In the genomic region with DNA sequence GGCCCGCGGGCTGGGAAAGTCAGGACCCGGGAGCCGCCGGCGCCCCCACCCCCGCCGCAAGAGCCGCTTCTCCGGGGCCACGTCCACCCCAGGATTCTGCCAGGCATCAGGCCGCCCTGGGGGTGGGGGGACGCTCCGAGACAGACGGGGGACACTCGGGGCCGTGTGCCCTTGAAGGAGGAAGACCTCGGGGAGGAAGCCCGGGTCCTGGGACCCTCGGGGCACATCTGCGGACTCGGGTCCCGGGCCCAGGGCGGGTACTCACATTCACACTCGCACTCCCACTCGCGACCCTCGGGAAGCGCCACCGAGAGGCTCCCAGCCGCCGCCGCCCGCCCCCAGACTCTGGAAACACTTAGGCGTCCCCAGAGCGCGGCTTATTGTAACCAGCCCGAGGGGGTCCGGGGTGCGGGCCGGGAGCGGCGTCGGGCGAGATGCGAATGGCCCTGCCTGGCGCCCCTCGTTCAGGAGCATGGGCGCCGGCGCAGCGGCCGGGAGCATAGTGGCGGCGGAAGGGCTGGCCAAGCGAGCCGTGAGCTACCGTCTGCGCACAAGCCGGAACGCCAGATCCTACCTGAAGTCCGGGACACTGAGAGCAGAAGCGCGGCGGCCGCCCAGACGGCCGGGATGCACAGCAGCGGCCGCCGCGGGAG, we compare ENCODE assay signal across 1 cellular context.
TF ChIP-seq lines count a peak whose summit lies in the region.

No MANE protein-coding gene starts in this region.

TF ChIP-seq in H1, 55 proteins besides CTCF, POLR2A, EP300 and RAD21:
- TF ChIP-seq, protein P1, sequence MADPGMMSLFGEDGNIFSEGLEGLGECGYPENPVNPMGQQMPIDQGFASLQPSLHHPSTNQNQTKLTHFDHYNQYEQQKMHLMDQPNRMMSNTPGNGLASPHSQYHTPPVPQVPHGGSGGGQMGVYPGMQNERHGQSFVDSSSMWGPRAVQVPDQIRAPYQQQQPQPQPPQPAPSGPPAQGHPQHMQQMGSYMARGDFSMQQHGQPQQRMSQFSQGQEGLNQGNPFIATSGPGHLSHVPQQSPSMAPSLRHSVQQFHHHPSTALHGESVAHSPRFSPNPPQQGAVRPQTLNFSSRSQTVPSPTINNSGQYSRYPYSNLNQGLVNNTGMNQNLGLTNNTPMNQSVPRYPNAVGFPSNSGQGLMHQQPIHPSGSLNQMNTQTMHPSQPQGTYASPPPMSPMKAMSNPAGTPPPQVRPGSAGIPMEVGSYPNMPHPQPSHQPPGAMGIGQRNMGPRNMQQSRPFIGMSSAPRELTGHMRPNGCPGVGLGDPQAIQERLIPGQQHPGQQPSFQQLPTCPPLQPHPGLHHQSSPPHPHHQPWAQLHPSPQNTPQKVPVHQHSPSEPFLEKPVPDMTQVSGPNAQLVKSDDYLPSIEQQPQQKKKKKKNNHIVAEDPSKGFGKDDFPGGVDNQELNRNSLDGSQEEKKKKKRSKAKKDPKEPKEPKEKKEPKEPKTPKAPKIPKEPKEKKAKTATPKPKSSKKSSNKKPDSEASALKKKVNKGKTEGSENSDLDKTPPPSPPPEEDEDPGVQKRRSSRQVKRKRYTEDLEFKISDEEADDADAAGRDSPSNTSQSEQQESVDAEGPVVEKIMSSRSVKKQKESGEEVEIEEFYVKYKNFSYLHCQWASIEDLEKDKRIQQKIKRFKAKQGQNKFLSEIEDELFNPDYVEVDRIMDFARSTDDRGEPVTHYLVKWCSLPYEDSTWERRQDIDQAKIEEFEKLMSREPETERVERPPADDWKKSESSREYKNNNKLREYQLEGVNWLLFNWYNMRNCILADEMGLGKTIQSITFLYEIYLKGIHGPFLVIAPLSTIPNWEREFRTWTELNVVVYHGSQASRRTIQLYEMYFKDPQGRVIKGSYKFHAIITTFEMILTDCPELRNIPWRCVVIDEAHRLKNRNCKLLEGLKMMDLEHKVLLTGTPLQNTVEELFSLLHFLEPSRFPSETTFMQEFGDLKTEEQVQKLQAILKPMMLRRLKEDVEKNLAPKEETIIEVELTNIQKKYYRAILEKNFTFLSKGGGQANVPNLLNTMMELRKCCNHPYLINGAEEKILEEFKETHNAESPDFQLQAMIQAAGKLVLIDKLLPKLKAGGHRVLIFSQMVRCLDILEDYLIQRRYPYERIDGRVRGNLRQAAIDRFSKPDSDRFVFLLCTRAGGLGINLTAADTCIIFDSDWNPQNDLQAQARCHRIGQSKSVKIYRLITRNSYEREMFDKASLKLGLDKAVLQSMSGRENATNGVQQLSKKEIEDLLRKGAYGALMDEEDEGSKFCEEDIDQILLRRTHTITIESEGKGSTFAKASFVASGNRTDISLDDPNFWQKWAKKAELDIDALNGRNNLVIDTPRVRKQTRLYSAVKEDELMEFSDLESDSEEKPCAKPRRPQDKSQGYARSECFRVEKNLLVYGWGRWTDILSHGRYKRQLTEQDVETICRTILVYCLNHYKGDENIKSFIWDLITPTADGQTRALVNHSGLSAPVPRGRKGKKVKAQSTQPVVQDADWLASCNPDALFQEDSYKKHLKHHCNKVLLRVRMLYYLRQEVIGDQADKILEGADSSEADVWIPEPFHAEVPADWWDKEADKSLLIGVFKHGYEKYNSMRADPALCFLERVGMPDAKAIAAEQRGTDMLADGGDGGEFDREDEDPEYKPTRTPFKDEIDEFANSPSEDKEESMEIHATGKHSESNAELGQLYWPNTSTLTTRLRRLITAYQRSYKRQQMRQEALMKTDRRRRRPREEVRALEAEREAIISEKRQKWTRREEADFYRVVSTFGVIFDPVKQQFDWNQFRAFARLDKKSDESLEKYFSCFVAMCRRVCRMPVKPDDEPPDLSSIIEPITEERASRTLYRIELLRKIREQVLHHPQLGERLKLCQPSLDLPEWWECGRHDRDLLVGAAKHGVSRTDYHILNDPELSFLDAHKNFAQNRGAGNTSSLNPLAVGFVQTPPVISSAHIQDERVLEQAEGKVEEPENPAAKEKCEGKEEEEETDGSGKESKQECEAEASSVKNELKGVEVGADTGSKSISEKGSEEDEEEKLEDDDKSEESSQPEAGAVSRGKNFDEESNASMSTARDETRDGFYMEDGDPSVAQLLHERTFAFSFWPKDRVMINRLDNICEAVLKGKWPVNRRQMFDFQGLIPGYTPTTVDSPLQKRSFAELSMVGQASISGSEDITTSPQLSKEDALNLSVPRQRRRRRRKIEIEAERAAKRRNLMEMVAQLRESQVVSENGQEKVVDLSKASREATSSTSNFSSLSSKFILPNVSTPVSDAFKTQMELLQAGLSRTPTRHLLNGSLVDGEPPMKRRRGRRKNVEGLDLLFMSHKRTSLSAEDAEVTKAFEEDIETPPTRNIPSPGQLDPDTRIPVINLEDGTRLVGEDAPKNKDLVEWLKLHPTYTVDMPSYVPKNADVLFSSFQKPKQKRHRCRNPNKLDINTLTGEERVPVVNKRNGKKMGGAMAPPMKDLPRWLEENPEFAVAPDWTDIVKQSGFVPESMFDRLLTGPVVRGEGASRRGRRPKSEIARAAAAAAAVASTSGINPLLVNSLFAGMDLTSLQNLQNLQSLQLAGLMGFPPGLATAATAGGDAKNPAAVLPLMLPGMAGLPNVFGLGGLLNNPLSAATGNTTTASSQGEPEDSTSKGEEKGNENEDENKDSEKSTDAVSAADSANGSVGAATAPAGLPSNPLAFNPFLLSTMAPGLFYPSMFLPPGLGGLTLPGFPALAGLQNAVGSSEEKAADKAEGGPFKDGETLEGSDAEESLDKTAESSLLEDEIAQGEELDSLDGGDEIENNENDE (IDR thresholded peaks at IDR 0.05; ENCODE audit: insufficient replicate concordance, low read length) = no peak
- TF ChIP-seq EZH2 (IDR thresholded peaks at IDR 0.05; ENCODE audit: low read depth, low read length, severe bottlenecking) (peak; percentile 62), GTF2F1 (IDR thresholded peaks at IDR 0.05; ENCODE audit: borderline replicate concordance, low read depth, low read length) (no peak), KDM4A (IDR thresholded peaks at IDR 0.05; ENCODE audit: low read depth, low read length, severe bottlenecking) (peak; percentile 31), POU5F1 (IDR thresholded peaks at IDR 0.05; ENCODE audit: low read depth, low read length) (no peak), CTBP2 (IDR thresholded peaks at IDR 0.05; ENCODE audit: borderline replicate concordance, insufficient read depth, insufficient read length, low read length) (peak; percentile 31), TAF1 (IDR thresholded peaks at IDR 0.05; ENCODE audit: low read depth, low read length) (0 out of 2 replicates have a peak, but pooled peaks have one; percentile 6), SUZ12 (IDR thresholded peaks at IDR 0.05; ENCODE audit: low read length) (peak; percentile 55; the same call in 1 of the 2 replicates)
